ENCODE assay signal across 1 cellular context in genomic region chr2:111896007-111896406, GRCh38.
TF ChIP-seq lines count a peak whose summit lies in the region.

No MANE protein-coding gene starts in this region.

TF ChIP-seq in K562, 482 proteins besides CTCF, POLR2A, EP300 and RAD21 (continued from another document and continues in another):
- no peak for TF ChIP-seq ZNF407 (IDR thresholded peaks at IDR 0.05; ENCODE audit: low read depth)
- no peak for TF ChIP-seq ZFP30 (CRISPR knock-in tag; IDR thresholded peaks at IDR 0.05; ENCODE audit: borderline replicate concordance)
- no peak for TF ChIP-seq ZNF384 (IDR thresholded peaks at IDR 0.05; ENCODE audit: low read depth, low read length)
- TF ChIP-seq PRPF4 (IDR thresholded peaks at IDR 0.05; ENCODE audit: insufficient read depth, low read depth, low read length, poor library complexity, severe bottlenecking) = no peak
- no peak for TF ChIP-seq MCM2 (IDR thresholded peaks at IDR 0.05; ENCODE audit: low read depth)
- no peak for TF ChIP-seq NR2C1 (IDR thresholded peaks at IDR 0.05)
- 0 out of 2 replicates have a peak, but pooled peaks have one; percentile 33 for TF ChIP-seq NR2C1 (tag; IDR thresholded peaks at IDR 0.05)
- TF ChIP-seq NR3C1 (CRISPR knock-in tag; IDR thresholded peaks at IDR 0.05) = no peak
- TF ChIP-seq ZBTB40 (IDR thresholded peaks at IDR 0.05) = no peak
- TF ChIP-seq ZBTB40 (CRISPR knock-in tag; IDR thresholded peaks at IDR 0.05) = no peak
- TF ChIP-seq CTBP1 (IDR thresholded peaks at IDR 0.05; ENCODE audit: borderline replicate concordance) = peak; percentile 37; the same call in 1 of the 2 replicates
- no peak; the same call in 1 of the 2 replicates for TF ChIP-seq ARID1B (IDR thresholded peaks at IDR 0.05)
- TF ChIP-seq ZNF24 (IDR thresholded peaks at IDR 0.05) = no peak
- no peak for TF ChIP-seq ZNF23 (CRISPR knock-in tag; IDR thresholded peaks at IDR 0.05)
- peak; percentile 26 to 45; a peak in 1 of 4 replicates for TF ChIP-seq FOXK2 (conservative IDR thresholded peaks at IDR 0.05 in 1 of 2, IDR thresholded peaks at IDR 0.05 in 1 of 2; ENCODE audit: low read depth in 2 of 2)
- TF ChIP-seq SNIP1 (IDR thresholded peaks at IDR 0.05; ENCODE audit: low read depth) = no peak
- no peak for TF ChIP-seq ZBTB8A (IDR thresholded peaks at IDR 0.05; ENCODE audit: partially characterized antibody)
- TF ChIP-seq NFATC3 (IDR thresholded peaks at IDR 0.05) = no peak
- no peak for TF ChIP-seq E2F4 (CRISPR knock-in tag; IDR thresholded peaks at IDR 0.05; ENCODE audit: low read depth)
- TF ChIP-seq TAF9B (IDR thresholded peaks at IDR 0.05; ENCODE audit: partially characterized antibody) = no peak
- TF ChIP-seq JUNB (CRISPR knock-in tag; conservative IDR thresholded peaks at IDR 0.05) = no peak
- no peak for TF ChIP-seq ZSCAN32 (CRISPR knock-in tag; IDR thresholded peaks at IDR 0.05)
- no peak for TF ChIP-seq POLR3A (IDR thresholded peaks at IDR 0.05; ENCODE audit: borderline replicate concordance, extremely low read depth, insufficient read depth, insufficient read length)
- no peak for TF ChIP-seq KLF10 (CRISPR knock-in tag; IDR thresholded peaks at IDR 0.05)
- TF ChIP-seq KLF1 (tag; IDR thresholded peaks at IDR 0.05) = no peak
- no peak for TF ChIP-seq MEF2D (tag; conservative IDR thresholded peaks at IDR 0.05; ENCODE audit: low read depth)
- no peak for TF ChIP-seq SREBF2 (CRISPR knock-in tag; IDR thresholded peaks at IDR 0.05)
- TF ChIP-seq ZBTB11 (CRISPR knock-in tag; IDR thresholded peaks at IDR 0.05) = no peak
- TF ChIP-seq BDP1 (IDR thresholded peaks at IDR 0.05; ENCODE audit: insufficient read depth, insufficient read length) = no peak
- TF ChIP-seq MAFF (IDR thresholded peaks at IDR 0.05; ENCODE audit: low read length) = no peak
- TF ChIP-seq LARP7 (IDR thresholded peaks at IDR 0.05) = no peak
- no peak for TF ChIP-seq USF1 (CRISPR knock-in tag; IDR thresholded peaks at IDR 0.05)
- no peak for TF ChIP-seq ZNF12 (CRISPR knock-in tag; IDR thresholded peaks at IDR 0.05)
- no peak for TF ChIP-seq TARDBP (IDR thresholded peaks at IDR 0.05)
- no peak for TF ChIP-seq ZNF146 (CRISPR knock-in tag; IDR thresholded peaks at IDR 0.05; ENCODE audit: unreplicated experiment)
- TF ChIP-seq FOXJ2 (tag; IDR thresholded peaks at IDR 0.05) = no peak
- no peak for TF ChIP-seq VEZF1 (CRISPR knock-in tag; IDR thresholded peaks at IDR 0.05)
- TF ChIP-seq ZNF324 (CRISPR knock-in tag; IDR thresholded peaks at IDR 0.05) = no peak
- TF ChIP-seq HNRNPH1 (optimal IDR thresholded peaks at IDR 0.05; ENCODE audit: low read depth, low read length) = no peak
- TF ChIP-seq GTF2E2 (tag; IDR thresholded peaks at IDR 0.05) = no peak
- TF ChIP-seq ZNF431 (CRISPR knock-in tag; IDR thresholded peaks at IDR 0.05) = no peak
- TF ChIP-seq ZNF695 (CRISPR knock-in tag; IDR thresholded peaks at IDR 0.05) = no peak
